Comparison of ENCODE assay signal across 14 cellular contexts in genomic region chr5:116652903-116653302, GRCh38.
DNase-seq lines count a peak whose midpoint lies in the region; ATAC-seq and TF ChIP-seq lines count a peak whose summit lies in the region.
"Had no signal": no experiment of that assay in that cellular context is flagged by ENCODE, and none has a peak within 500 bp of the region (broad histone marks: within the 10 kb centered on the region; RNA-seq: fewer than 3 reads in every experiment).

No MANE protein-coding gene starts in this region.

- 49 to 52% methylated on average over 2 to 3 of the region's 3 CpGs for WGBS in endodermal cell (ENCODE audit: insufficient coverage in 1 of 2, insufficient read length in 1 of 2), 2 experiments

- TF ChIP-seq CTCF in endodermal cell (conservative IDR thresholded peaks at IDR 0.05): no peak

- H3K27me3 Mint-ChIP-seq in endodermal cell (ENCODE audit: insufficient read depth): no peaks in the 10 kb centered on the region

- H3K36me3 Mint-ChIP-seq in endodermal cell (ENCODE audit: low read depth): no peaks in the 10 kb centered on the region
- H3K36me3 Mint-ChIP-seq: activated CD4-positive, alpha-beta memory T cell treated with anti-CD3 and anti-CD28 coated beads for 36 hours; mesothelial cell of epicardium had no signal

- H3K27me3 ChIP-seq in endodermal cell (ENCODE audit: control insufficient read depth, insufficient read depth, low read length, poor library complexity, severe bottlenecking): no peaks in the 10 kb centered on the region
- no peaks in the 10 kb centered on the region for H3K27me3 ChIP-seq in H7 (ENCODE audit: control insufficient read depth, insufficient read depth, low read length)

- H3K9ac ChIP-seq in endodermal cell (ENCODE audit: extremely low read depth, low read length, poor library complexity, severe bottlenecking): no peak overlapping the region

- no peak overlapping the region for H3K4me3 ChIP-seq in endodermal cell (ENCODE audit: low read length)
- H3K4me3 ChIP-seq in H7 (ENCODE audit: insufficient read depth, low read depth, low read length): no peak overlapping the region

- H3K4me1 ChIP-seq in endodermal cell (ENCODE audit: control insufficient read depth, insufficient read depth, low read length): peaks cover 4% of the 10 kb centered on the region
- H3K4me1 ChIP-seq: Caco-2 had no signal

- H3K36me3 ChIP-seq in endodermal cell (ENCODE audit: control insufficient read depth, insufficient read depth, low read length) (no peaks in the 10 kb centered on the region), H7 (replicated peaks; ENCODE audit: control insufficient read depth, insufficient read depth, low read length) (no peaks in the 10 kb centered on the region)

- in situ Hi-C loops in KBM-7 (cut with MboI; ENCODE audit: low pct_unique_long_range_greater_than_20kb, low sequenced_read_pairs): no loop called here

- H3K4me3 Mint-ChIP-seq in endodermal cell: no peak overlapping the region
- H3K4me3 Mint-ChIP-seq: activated CD4-positive, alpha-beta memory T cell treated with anti-CD3 and anti-CD28 coated beads for 36 hours had no signal

- H3K9me3 Mint-ChIP-seq in endodermal cell: no peaks in the 10 kb centered on the region
- H3K9me3 Mint-ChIP-seq: activated CD4-positive, alpha-beta memory T cell treated with anti-CD3 and anti-CD28 coated beads for 36 hours; mesothelial cell of epicardium had no signal

- H3K27ac Mint-ChIP-seq in endodermal cell: peak overlapping the region; percentile 80
- H3K27ac Mint-ChIP-seq: activated CD4-positive, alpha-beta memory T cell treated with anti-CD3 and anti-CD28 coated beads for 36 hours had no signal

- DNase-seq in NCI-H1105 treated with DMSO at 0.1 percent for 48 hours (lab: John Stamatoyannopoulos, UW) (peak; percentile 15), NCI-H1105 (lab: John Stamatoyannopoulos, UW) (no peak), endodermal cell (no peak), left lobe of liver (ENCODE audit: low spot score) (no peak), substantia nigra (lab: John Stamatoyannopoulos, UW) (peak in 2 of 49 donors; percentile 13 to 25), H7 (no peak), KBM-7 (no peak), middle frontal gyrus (ENCODE audit: extremely low spot score, low spot score) (no peak)
- DNase-seq: activated CD4-positive, alpha-beta memory T cell treated with anti-CD3 and anti-CD28 coated beads for 36 hours; activated naive CD4-positive, alpha-beta T cell; Caco-2; NCI-H1417 treated with DMSO at 0.1 percent for 48 hours had no signal

- H3K9me3 ChIP-seq in endodermal cell (ENCODE audit: control insufficient read depth, low read length): no peaks in the 10 kb centered on the region
- H3K9me3 ChIP-seq: Caco-2 had no signal

- peaks cover 46% of the 10 kb centered on the region for H3K4me1 Mint-ChIP-seq in endodermal cell

- H3K27ac ChIP-seq in endodermal cell (ENCODE audit: low read depth, low read length) (peak overlapping the region; percentile 92), substantia nigra (ENCODE audit: low read depth, low read length, poor library complexity, severe bottlenecking) (peak overlapping the region; percentile 86)
- H3K27ac ChIP-seq: 22Rv1 had no signal

- peak; percentile 37 for ATAC-seq in left lobe of liver
